In genomic region chr19:11090264-11091032, GRCh38 we compare ENCODE assay signal across 8 cellular contexts. TPM values are rescaled to one million over a fixed set of nuclear protein-coding genes. Genes with fewer than 3 reads are reported as not detected.
DNase-seq lines count a peak whose midpoint lies in the region; ATAC-seq and TF ChIP-seq lines count a peak whose summit lies in the region.

No MANE protein-coding gene starts in this region.

- POLR2A ChIA-PET in activated CD4-positive, alpha-beta T cell treated with anti-CD3 and anti-CD28 coated beads for 36 hours (lab: Charles Lee): interaction anchor here (0.5 to 1.4 kb wide), 4 partner anchors 15 to 579 kb away, joined by 4 to 9 read pairs (median 6); partner anchors contain the start of gene TMED1

- peak overlapping the region; percentile 97 for H3K27ac Mint-ChIP-seq in activated CD4-positive, alpha-beta T cell treated with anti-CD3 and anti-CD28 coated beads for 36 hours
- H3K27ac Mint-ChIP-seq in chondrocyte (ENCODE audit: unreplicated experiment): peak overlapping the region; percentile 99

- no peaks in the 10 kb centered on the region for H3K27me3 Mint-ChIP-seq in activated CD4-positive, alpha-beta T cell treated with anti-CD3 and anti-CD28 coated beads for 36 hours
- no peaks in the 10 kb centered on the region for H3K27me3 Mint-ChIP-seq in chondrocyte (ENCODE audit: low read depth)

- DNase-seq in AG09319 (ENCODE audit: extremely low read depth, low read depth) (peak; percentile 88), NCI-H510A (lab: John Stamatoyannopoulos, UW) (peak; percentile 96), chondrocyte (ENCODE audit: low spot score) (peak; percentile 98), kidney glomerular epithelial cell (lab: John Stamatoyannopoulos, UW) (peak; percentile 86)
- peak; percentile 99 for DNase-seq in activated CD4-positive, alpha-beta T cell treated with anti-CD3 and anti-CD28 coated beads for 36 hours
- peak; percentile 99 for DNase-seq in stimulated activated CD4-positive, alpha-beta T cell treated with anti-CD3 and anti-CD28 coated beads, Interleukin-15, amount 100 ng/mL, for 24 hours

- peak; percentile 85 for ATAC-seq in HG03432 (IDR thresholded peaks at IDR 0.05; ENCODE audit: unreplicated experiment)
- peak; percentile 88 for ATAC-seq in activated CD4-positive, alpha-beta T cell treated with anti-CD3 and anti-CD28 coated beads for 36 hours

- no peak; the same call in 1 of the 2 replicates for TF ChIP-seq CTCF in AG09319 (IDR thresholded peaks at IDR 0.05; ENCODE audit: low read depth, low read length)
- peak; percentile 41 for TF ChIP-seq CTCF in chondrocyte (IDR thresholded peaks at IDR 0.05)

- peaks cover 48% of the 10 kb centered on the region for H3K36me3 Mint-ChIP-seq in activated CD4-positive, alpha-beta T cell treated with anti-CD3 and anti-CD28 coated beads for 36 hours (ENCODE audit: low read depth)
- peaks cover 6% of the 10 kb centered on the region for H3K36me3 Mint-ChIP-seq in chondrocyte (ENCODE audit: low read depth)

- peak overlapping the region; percentile 93 for H3K4me3 Mint-ChIP-seq in activated CD4-positive, alpha-beta T cell treated with anti-CD3 and anti-CD28 coated beads for 36 hours
- H3K4me3 Mint-ChIP-seq in chondrocyte (ENCODE audit: unreplicated experiment): peak overlapping the region; percentile 91

- H3K4me1 Mint-ChIP-seq in activated CD4-positive, alpha-beta T cell treated with anti-CD3 and anti-CD28 coated beads for 36 hours: peaks cover 51% of the 10 kb centered on the region
- H3K4me1 Mint-ChIP-seq in chondrocyte (ENCODE audit: low read depth): peaks cover 67% of the 10 kb centered on the region

- CTCF ChIA-PET in activated CD4-positive, alpha-beta T cell treated with anti-CD3 and anti-CD28 coated beads for 36 hours (lab: Charles Lee): interaction anchor here (0.6 to 2.5 kb wide), 2 partner anchors 149 to 255 kb away, joined by 3 to 6 read pairs; partner anchors contain the start of gene TMED1

- no peaks in the 10 kb centered on the region for H3K9me3 Mint-ChIP-seq in activated CD4-positive, alpha-beta T cell treated with anti-CD3 and anti-CD28 coated beads for 36 hours (ENCODE audit: low read depth)
- no peaks in the 10 kb centered on the region for H3K9me3 Mint-ChIP-seq in chondrocyte (ENCODE audit: low read depth)

- peak; percentile 84 for TF ChIP-seq POLR2A in GM19193 (IDR thresholded peaks at IDR 0.05; ENCODE audit: extremely low read depth, insufficient read depth, insufficient read length)

- intact Hi-C loops in activated CD4-positive, alpha-beta T cell treated with anti-CD3 and anti-CD28 coated beads for 36 hours (cut with DNase I, micrococcal nuclease): loop anchor here (1.0 to 10.0 kb wide), 13 partner anchors 65 to 1702 kb away; partner anchors contain the start of genes ANGPTL6 (in 1 of the 2), CDC37 (in 1 of the 2), CDKN2D (in 1 of the 2) and DNM2 (in 1 of the 2)

RNA-seq across cellular contexts. Expression of gene LDLR, which starts 1.2 kb away (rescaled TPM):
- total RNA-seq in activated CD4-positive, alpha-beta T cell treated with anti-CD3 and anti-CD28 coated beads for 36 hours: 10 to 100 TPM; 73.0 to 73.8 TPM
- total RNA-seq in chondrocyte: 76.8 to 121 TPM (median 117 TPM) in 3 replicates

Comparison
In these comparisons a context has a peak if more than half of its experiments do, and no peak if none do; other contexts are left out.
1. Peak in every context shown above with its lines: DNase-seq and ATAC-seq.